In the genomic region with DNA sequence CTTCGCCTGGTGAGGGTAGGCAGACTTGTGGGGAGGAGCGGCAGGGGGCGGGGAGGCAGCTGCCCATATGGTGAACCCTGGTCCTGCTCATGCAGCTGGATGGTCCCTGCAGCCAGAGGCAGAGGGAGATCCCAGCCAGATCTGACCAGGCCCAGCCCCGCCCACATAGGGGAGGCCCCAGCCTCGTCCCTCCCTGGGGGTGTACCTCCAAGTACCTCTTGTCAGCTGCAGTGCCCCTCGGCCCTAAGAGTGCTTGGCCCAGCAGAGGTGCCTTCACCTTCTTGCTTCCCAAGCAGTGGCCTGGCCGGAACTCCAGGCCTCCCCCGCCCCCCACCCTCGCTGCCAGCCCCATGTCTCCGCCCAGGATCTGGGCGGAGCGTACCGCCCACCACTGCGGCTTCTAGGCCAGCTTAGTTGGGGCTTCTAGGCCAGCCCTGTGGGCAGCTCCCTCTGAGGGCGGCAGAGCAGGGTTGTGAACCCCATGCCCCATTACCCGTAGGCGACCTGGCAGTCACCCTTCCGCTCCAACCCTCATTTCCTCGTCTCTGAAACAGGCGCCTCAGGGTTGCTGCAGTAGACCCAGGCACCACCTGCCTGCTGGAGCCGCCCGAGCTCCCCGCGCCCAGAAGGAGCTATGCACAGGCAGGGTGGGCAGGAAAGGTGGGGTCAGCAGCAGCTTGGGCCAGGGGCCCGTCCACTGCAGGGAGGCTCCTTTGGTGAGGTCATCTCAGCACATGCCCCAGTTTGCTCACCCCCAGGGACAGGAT, we compare ENCODE assay signal across 9 cellular contexts. TPM values are rescaled to one million over a fixed set of nuclear protein-coding genes. Genes with fewer than 3 reads are reported as not detected.
DNase-seq lines count a peak whose midpoint lies in the region; ATAC-seq, FAIRE-seq and TF ChIP-seq lines count a peak whose summit lies in the region.
"Had no signal": no experiment of that assay in that cellular context is flagged by ENCODE, and none has a peak within 500 bp of the region (broad histone marks: within the 10 kb centered on the region; RNA-seq: fewer than 3 reads in every experiment).

A gene with protein sequence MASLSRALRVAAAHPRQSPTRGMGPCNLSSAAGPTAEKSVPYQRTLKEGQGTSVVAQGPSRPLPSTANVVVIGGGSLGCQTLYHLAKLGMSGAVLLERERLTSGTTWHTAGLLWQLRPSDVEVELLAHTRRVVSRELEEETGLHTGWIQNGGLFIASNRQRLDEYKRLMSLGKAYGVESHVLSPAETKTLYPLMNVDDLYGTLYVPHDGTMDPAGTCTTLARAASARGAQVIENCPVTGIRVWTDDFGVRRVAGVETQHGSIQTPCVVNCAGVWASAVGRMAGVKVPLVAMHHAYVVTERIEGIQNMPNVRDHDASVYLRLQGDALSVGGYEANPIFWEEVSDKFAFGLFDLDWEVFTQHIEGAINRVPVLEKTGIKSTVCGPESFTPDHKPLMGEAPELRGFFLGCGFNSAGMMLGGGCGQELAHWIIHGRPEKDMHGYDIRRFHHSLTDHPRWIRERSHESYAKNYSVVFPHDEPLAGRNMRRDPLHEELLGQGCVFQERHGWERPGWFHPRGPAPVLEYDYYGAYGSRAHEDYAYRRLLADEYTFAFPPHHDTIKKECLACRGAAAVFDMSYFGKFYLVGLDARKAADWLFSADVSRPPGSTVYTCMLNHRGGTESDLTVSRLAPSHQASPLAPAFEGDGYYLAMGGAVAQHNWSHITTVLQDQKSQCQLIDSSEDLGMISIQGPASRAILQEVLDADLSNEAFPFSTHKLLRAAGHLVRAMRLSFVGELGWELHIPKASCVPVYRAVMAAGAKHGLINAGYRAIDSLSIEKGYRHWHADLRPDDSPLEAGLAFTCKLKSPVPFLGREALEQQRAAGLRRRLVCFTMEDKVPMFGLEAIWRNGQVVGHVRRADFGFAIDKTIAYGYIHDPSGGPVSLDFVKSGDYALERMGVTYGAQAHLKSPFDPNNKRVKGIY (minus strand): TSS at position 314 of the 767 bp plus-strand sequence. CDS start 4,179 bp downstream, outside the sequence.

- peaks cover 16% of the 10 kb centered on the region for H3K4me1 ChIP-seq in cardiac muscle cell (ENCODE audit: low read depth)
- H3K4me1 ChIP-seq in pancreas = no peaks in the 10 kb centered on the region

- H3K27me3 ChIP-seq in cardiac muscle cell (no peaks in the 10 kb centered on the region), pancreas (no peaks in the 10 kb centered on the region)

- ATAC-seq in pancreas = peak; percentile 66 to 88 (median 82)
- ATAC-seq in HG03025 (IDR thresholded peaks at IDR 0.05; ENCODE audit: low FRiP score, unreplicated experiment) = no peak

- intact Hi-C loops in pancreas (cut with DNase I) = no loop called here

- FAIRE-seq in pancreas (lab: Jason Lieb, UNC) = no peak

- H3K36me3 ChIP-seq in cardiac muscle cell = no peaks in the 10 kb centered on the region
- no peaks in the 10 kb centered on the region for H3K36me3 ChIP-seq in pancreas

- TF ChIP-seq CTCF in cardiac muscle cell (IDR thresholded peaks at IDR 0.05; ENCODE audit: low read depth, low read length) = no peak
- no peak for TF ChIP-seq CTCF in pancreas (IDR thresholded peaks at IDR 0.05)

- H3K27ac ChIP-seq in cardiac muscle cell = peak within 1 kb of the TSS; percentile 38
- peak within 1 kb of the TSS in 3 of 4 donors; percentile 10 to 42 (median 34) for H3K27ac ChIP-seq in pancreas
- H3K27ac ChIP-seq: 22Rv1 had no signal

- no peak within 1 kb of the TSS for H3K4me3 ChIP-seq in cardiac muscle cell
- peak within 1 kb of the TSS; percentile 12 to 49 (median 32) for H3K4me3 ChIP-seq in pancreas

- H3K9me3 ChIP-seq in cardiac muscle cell (ENCODE audit: low read depth) (no peaks in the 10 kb centered on the region), pancreas (no peaks in the 10 kb centered on the region)

- 24 to 44% methylated on average over 23 to 25 of the region's 25 CpGs for WGBS in pancreas, 2 donors

- peak in 2 of 3 experiments; percentile 89 to 91 for DNase-seq in NCI-H1417 (lab: John Stamatoyannopoulos, UW)
- DNase-seq in NCI-H1417 treated with DMSO at 0.1 percent for 48 hours (lab: John Stamatoyannopoulos, UW) = no peak
- DNase-seq in NCI-H82 (lab: John Stamatoyannopoulos, UW) = peak; percentile 86
- peak; percentile 75 for DNase-seq in activated effector memory CD4-positive, alpha-beta T cell treated with anti-CD3 and anti-CD28 coated beads, Interleukin-2, amount 50 U/mL, for 16 hours
- DNase-seq in cardiac muscle cell (ENCODE audit: low read depth in 1 of 2, low spot score in 1 of 2) = peak; percentile 72 to 86
- DNase-seq in pancreas = peak; percentile 55 to 93 (median 78)
- DNase-seq in SIG-M5 treated with dmso at 0.1 percent for 504 hours (lab: John Stamatoyannopoulos, UW; ENCODE audit: unreplicated experiment) = no peak

RNA-seq across cellular contexts. Expression of the gene that starts here (rescaled TPM):
- total RNA-seq in cardiac muscle cell (10.8 and 16.9 TPM in 2 replicates), pancreas (10 to 100 TPM in 5 of 6 donors, 1 to 10 TPM in 1; 8.9 to 43.3 (median 25.9) TPM)
- polyA plus RNA-seq in cardiac muscle cell (6.0 and 8.5 TPM in 2 replicates), pancreas (10 to 100 TPM; 14.3 to 18.5 TPM)

Comparison
In these comparisons a context has a peak if more than half of its experiments do, and no peak if none do; other contexts are left out.
1. DNase-seq: peak in NCI-H1417 (2 of 3), NCI-H82 (single experiment), activated effector memory CD4-positive, alpha-beta T cell treated with anti-CD3 and anti-CD28 coated beads, Interleukin-2, amount 50 U/mL, for 16 hours (single experiment), cardiac muscle cell (2 of 2) and pancreas (6 of 6); none in NCI-H1417 treated with DMSO at 0.1 percent for 48 hours (single experiment) and SIG-M5 treated with dmso at 0.1 percent for 504 hours (single experiment).